14 cellular contexts compared by ENCODE assay signal in genomic region chr2:30403592-30404353, GRCh38. TPM values are rescaled to one million over a fixed set of nuclear protein-coding genes. Genes with fewer than 3 reads are reported as not detected.
A peak's percentile ranks its signal among the peaks of the same experiment; 100 is the strongest.
DNase-seq lines count a peak whose midpoint lies in the region; ATAC-seq, FAIRE-seq and TF ChIP-seq lines count a peak whose summit lies in the region.
"Had no signal": no experiment of that assay in that cellular context is flagged by ENCODE, and none has a peak within 500 bp of the region (broad histone marks: within the 10 kb centered on the region; RNA-seq: fewer than 3 reads in every experiment).

No MANE protein-coding gene starts in this region.

- H2BK20ac ChIP-seq in H9 (ENCODE audit: low read depth, low read length, poor library complexity, severe bottlenecking), result no peak overlapping the region

- no peak overlapping the region for H2AK5ac ChIP-seq in H9 (ENCODE audit: insufficient read length, low read length)

- intact Hi-C loops in colonic mucosa (cut with DNase I), result no loop called here

- no peak overlapping the region for H3T11ph ChIP-seq in H9 (ENCODE audit: low read length)

- no peak overlapping the region for H3K56ac ChIP-seq in H9 (ENCODE audit: insufficient read length, low read depth, low read length)

- WGBS in H9 (ENCODE audit: extremely low coverage, insufficient read length, low lambda C conversion rate), result no CpG with 5 or more reads among the region's 7 CpGs
- WGBS in small intestine, 3 donors, result 23 to 47% (median 39%) methylated on average over 7 of the region's 7 CpGs

- H3K4me2 ChIP-seq in H9 (ENCODE audit: insufficient read depth, insufficient read length, low read length), result peak overlapping the region; percentile 15

- no peak overlapping the region for H3K14ac ChIP-seq in H9 (ENCODE audit: insufficient read depth, low read length)

- H2BK12ac ChIP-seq in H9 (ENCODE audit: insufficient read length, low read depth, low read length), result no peak overlapping the region

- no peak overlapping the region for H2BK120ac ChIP-seq in H9 (ENCODE audit: low read depth, low read length, poor library complexity, severe bottlenecking)

- no peaks in the 10 kb centered on the region for H3K79me2 ChIP-seq in H9 (ENCODE audit: insufficient read depth, low read length)

- H3K27me3 ChIP-seq in H9 (ENCODE audit: insufficient read depth, low read length) (peaks cover 4% of the 10 kb centered on the region; the same call in 1 of the 2 replicates), colonic mucosa (no peaks in the 10 kb centered on the region), small intestine (ENCODE audit: control insufficient read depth in 2 of 2, insufficient read depth in 2 of 2, low read length in 2 of 2) (no peaks in the 10 kb centered on the region)

- H4K8ac ChIP-seq in H9 (replicated peaks; ENCODE audit: insufficient read length, low read depth, low read length), result no peak overlapping the region

- H3K79me1 ChIP-seq in H9 (ENCODE audit: insufficient read depth, low read depth, low read length, poor library complexity, severe bottlenecking), result no peaks in the 10 kb centered on the region

- no peak overlapping the region for H4K91ac ChIP-seq in H9 (ENCODE audit: insufficient read length, low read depth, low read length)

- TF ChIP-seq CTCF in H9 (conservative IDR thresholded peaks at IDR 0.05), result no peak
- TF ChIP-seq CTCF in colonic mucosa (IDR thresholded peaks at IDR 0.05), result no peak
- TF ChIP-seq CTCF in mesothelial cell of epicardium (IDR thresholded peaks at IDR 0.05; ENCODE audit: unreplicated experiment), result no peak

- H3K9me3 Mint-ChIP-seq in H9 (no peaks in the 10 kb centered on the region; a peak in 2 of 5 replicates), mesothelial cell of epicardium (no peaks in the 10 kb centered on the region)
- H3K9me3 Mint-ChIP-seq: dendritic cell treated with granulocyte-macrophage colony-stimulating factor and Interleukin-4, amounts not matched to agents 40 ng/mL and 50 ng/mL, for 4 days had no signal

- no peak overlapping the region for H3K4ac ChIP-seq in H9 (ENCODE audit: low read depth, low read length)

- H3K9me3 ChIP-seq in H9 (ENCODE audit: control insufficient read depth, low read depth, low read length), result no peaks in the 10 kb centered on the region
- no peaks in the 10 kb centered on the region for H3K9me3 ChIP-seq in colonic mucosa
- no peaks in the 10 kb centered on the region for H3K9me3 ChIP-seq in small intestine (ENCODE audit: control insufficient read depth, low read depth)

- H3K27me3 Mint-ChIP-seq in H9 (ENCODE audit: low read depth), result peaks cover 44% of the 10 kb centered on the region
- peaks cover 14% of the 10 kb centered on the region for H3K27me3 Mint-ChIP-seq in mesothelial cell of epicardium (ENCODE audit: low read depth)
- H3K27me3 Mint-ChIP-seq: activated CD8-positive, alpha-beta memory T cell treated with anti-CD3 and anti-CD28 coated beads, Interleukin-2, amount 10 ng/mL, durations not matched to agents 7 days and 5 days had no signal

- H3K4me1 Mint-ChIP-seq in H9 (peaks cover 41 to 50% of the 10 kb centered on the region in 2 experiments), mesothelial cell of epicardium (peaks cover 41% of the 10 kb centered on the region)

- H4K20me1 ChIP-seq in H9 (ENCODE audit: control insufficient read depth, insufficient read depth, insufficient read length), result no peaks in the 10 kb centered on the region

- H3K36me3 ChIP-seq in colonic mucosa, result no peaks in the 10 kb centered on the region
- H3K36me3 ChIP-seq in small intestine (ENCODE audit: control insufficient read depth in 2 of 2, insufficient read depth in 2 of 2, low read length in 2 of 2), result no peaks in the 10 kb centered on the region

- H3K4me3 Mint-ChIP-seq in H9 (peak overlapping the region in 1 of 2 experiments; percentile 28; a peak in 1 of 5 replicates), mesothelial cell of epicardium (no peak overlapping the region)
- H3K4me3 Mint-ChIP-seq: activated CD8-positive, alpha-beta memory T cell treated with anti-CD3 and anti-CD28 coated beads, Interleukin-2, amount 10 ng/mL, durations not matched to agents 7 days and 5 days; dendritic cell treated with granulocyte-macrophage colony-stimulating factor and Interleukin-4, amounts not matched to agents 40 ng/mL and 50 ng/mL, for 4 days had no signal

- H3K23me2 ChIP-seq in H9 (ENCODE audit: insufficient read length, low read depth, low read length, poor library complexity, severe bottlenecking), result no peaks in the 10 kb centered on the region

- no peak for ATAC-seq in GM18517 (IDR thresholded peaks at IDR 0.05; ENCODE audit: unreplicated experiment)
- ATAC-seq: activated CD8-positive, alpha-beta memory T cell treated with anti-CD3 and anti-CD28 coated beads, Interleukin-2, amount 10 ng/mL, durations not matched to agents 7 days and 5 days had no signal

- H3K9ac ChIP-seq in H9 (ENCODE audit: extremely low read depth, insufficient read length, low read length) (no peak overlapping the region), colonic mucosa (ENCODE audit: low read depth in 2 of 2, low read length in 2 of 2) (peak overlapping the region in 1 of 2 donors; percentile 7)

- H2BK15ac ChIP-seq in H9 (ENCODE audit: low read depth, low read length), result no peak overlapping the region

- no peak overlapping the region for H4K5ac ChIP-seq in H9 (ENCODE audit: insufficient read length, low read depth, low read length)

- H3K4me1 ChIP-seq in H9 (ENCODE audit: insufficient read depth, low read length), result peaks cover 11% of the 10 kb centered on the region
- H3K4me1 ChIP-seq in colonic mucosa, result peaks cover 9% of the 10 kb centered on the region
- H3K4me1 ChIP-seq in small intestine (ENCODE audit: control insufficient read depth in 2 of 2, insufficient read depth in 1 of 2, low read depth in 1 of 2, low read length in 1 of 2), result peaks cover 0 to 12% of the 10 kb centered on the region in 2 donors

- H3K23ac ChIP-seq in H9 (ENCODE audit: insufficient read length, low read depth, low read length), result no peak overlapping the region

- H3K36me3 Mint-ChIP-seq in H9 (ENCODE audit: insufficient read depth in 1 of 3, low read depth in 3 of 3), result peaks cover 0 to 9% (median 5%) of the 10 kb centered on the region in 3 experiments; a peak in 3 of 7 replicates
- no peaks in the 10 kb centered on the region for H3K36me3 Mint-ChIP-seq in mesothelial cell of epicardium
- H3K36me3 Mint-ChIP-seq: activated CD8-positive, alpha-beta memory T cell treated with anti-CD3 and anti-CD28 coated beads, Interleukin-2, amount 10 ng/mL, durations not matched to agents 7 days and 5 days had no signal

- no peak overlapping the region for H2BK5ac ChIP-seq in H9 (ENCODE audit: insufficient read length, low read length)

- H3K27ac Mint-ChIP-seq in H9, result peak overlapping the region in 1 of 3 experiments; percentile 15; a peak in 1 of 7 replicates
- peak overlapping the region; percentile 57 for H3K27ac Mint-ChIP-seq in mesothelial cell of epicardium
- H3K27ac Mint-ChIP-seq: activated CD8-positive, alpha-beta memory T cell treated with anti-CD3 and anti-CD28 coated beads, Interleukin-2, amount 10 ng/mL, durations not matched to agents 7 days and 5 days; dendritic cell treated with granulocyte-macrophage colony-stimulating factor and Interleukin-4, amounts not matched to agents 40 ng/mL and 50 ng/mL, for 4 days had no signal

- H3K4me3 ChIP-seq in colonic mucosa (no peak overlapping the region), small intestine (ENCODE audit: low read depth in 1 of 2, low read length in 2 of 2) (no peak overlapping the region)

- no peak for DNase-seq in H9
- DNase-seq in colonic mucosa, result peak; percentile 41
- no peak for DNase-seq in mesothelial cell of epicardium (ENCODE audit: low spot score in 2 of 2, unreplicated experiment in 2 of 2)
- peak; percentile 22 for DNase-seq in small intestine
- no peak for DNase-seq in SKM-1 (lab: John Stamatoyannopoulos, UW; ENCODE audit: unreplicated experiment)
- no peak for DNase-seq in Ammon's horn (ENCODE audit: low spot score)
- no peak for DNase-seq in activated naive CD4-positive, alpha-beta T cell treated with Interleukin-2 at 50 U/mL for 16 hours
- DNase-seq: activated CD8-positive, alpha-beta memory T cell treated with anti-CD3 and anti-CD28 coated beads, Interleukin-2, amount 10 ng/mL, durations not matched to agents 7 days and 5 days; activated gamma-delta T cell treated with Interleukin-2 at 50 U/mL for 16 hours; Calu3 had no signal

- no peak overlapping the region for H3K27ac ChIP-seq in H9 (ENCODE audit: insufficient read length, low read depth, low read length)
- no peak overlapping the region for H3K27ac ChIP-seq in colonic mucosa
- no peak overlapping the region for H3K27ac ChIP-seq in small intestine (ENCODE audit: low read depth in 1 of 2, low read length in 1 of 2)

- FAIRE-seq in small intestine (lab: Jason Lieb, UNC), result no peak
- FAIRE-seq: H54, islet of Langerhans had no signal

- H2AFZ ChIP-seq in H9 (ENCODE audit: low read length), result no peak overlapping the region

- H3K18ac ChIP-seq in H9 (ENCODE audit: insufficient read length, low read depth, low read length), result no peak overlapping the region

RNA-seq across cellular contexts. Expression of gene LCLAT1, which starts 43.3 kb away (rescaled TPM):
- 27.4 and 32.9 TPM in 2 replicates for total RNA-seq in H9 (2021)
- 10 to 100 TPM; 20.0 to 25.5 TPM for total RNA-seq in colonic mucosa
- 19.6 to 23.2 TPM (median 21.2 TPM) in 3 replicates for total RNA-seq in mesothelial cell of epicardium
- polyA plus RNA-seq in small intestine, result 10 to 100 TPM in 1 of 3 donors, 1 to 10 TPM in 2; 1.6 to 11.2 (median 2.9) TPM

Comparison
In these comparisons a context has a peak if more than half of its experiments do, and no peak if none do; other contexts are left out.
1. DNase-seq: peak in colonic mucosa (single experiment) and small intestine (single experiment); none in H9 (single experiment), mesothelial cell of epicardium (0 of 2), SKM-1 (single experiment), Ammon's horn (single experiment) and activated naive CD4-positive, alpha-beta T cell treated with Interleukin-2 at 50 U/mL for 16 hours (single experiment).